Comparison of ENCODE assay signal across 32 cellular contexts in the genomic region with DNA sequence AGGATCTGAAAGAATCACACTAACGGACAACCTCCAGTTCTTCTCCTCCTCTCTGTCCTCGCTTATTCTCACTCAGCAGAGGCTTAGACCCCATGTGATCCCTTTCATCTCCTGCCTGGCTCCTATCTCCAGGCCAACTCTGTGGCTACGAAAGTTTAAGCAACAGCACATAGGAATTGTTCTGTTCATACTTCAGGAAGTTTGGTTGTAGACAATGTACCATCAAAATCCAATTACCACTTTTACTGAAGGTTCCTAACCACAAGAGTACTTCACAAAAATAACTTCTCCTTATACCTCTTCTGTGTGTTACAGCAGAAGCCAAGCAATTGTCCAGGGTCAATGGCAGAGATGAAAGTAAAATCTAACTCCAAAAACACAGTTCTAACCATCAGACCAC.
A peak's percentile ranks its signal among the peaks of the same experiment; 100 is the strongest.
DNase-seq lines count a peak whose midpoint lies in the region; ATAC-seq, FAIRE-seq and TF ChIP-seq lines count a peak whose summit lies in the region.
"Had no signal": no experiment of that assay in that cellular context is flagged by ENCODE, and none has a peak within 500 bp of the region (broad histone marks: within the 10 kb centered on the region; RNA-seq: fewer than 3 reads in every experiment).

No MANE protein-coding gene starts in this region.

- H3K36me3 ChIP-seq in BLaER1 treated with 17β-estradiol and CSF1 and Interleukin-3, amounts not matched to agents 10 nM and 100 nM = peaks cover 0 to 28% (median 0%) of the 10 kb centered on the region in 11 experiments; a peak in 6 of 22 replicates
- 0 out of 3 replicates have a peak, but pooled peaks cover 2% of the 10 kb centered on the region for H3K36me3 ChIP-seq in K562 (ENCODE audit: control insufficient read depth, insufficient read depth, low read length)
- H3K36me3 ChIP-seq: right lobe of liver, spleen had no signal

- intact Hi-C loops in K562 (cut with micrococcal nuclease) = loop anchor here (2.0 kb wide), 1 partner anchor 79 kb away; no protein-coding TSS in a partner anchor

- CTCF ChIA-PET in K562 (lab: Yijun Ruan, JAX; ENCODE audit: low intra/inter-chr PET ratio) = no interaction called here

- H3K27ac ChIP-seq in BLaER1 treated with 17β-estradiol and CSF1 and Interleukin-3, amounts not matched to agents 10 nM and 100 nM = no peak overlapping the region
- peak overlapping the region; percentile 62 for H3K27ac ChIP-seq in K562 (ENCODE audit: extremely low read depth, low read depth, low read length)
- H3K27ac ChIP-seq: body of pancreas, right lobe of liver, spleen, testis had no signal

- no peak overlapping the region for H3K9ac ChIP-seq in BLaER1 treated with 17β-estradiol and CSF1 and Interleukin-3, amounts not matched to agents 10 nM and 100 nM
- peak overlapping the region; percentile 45 to 46; a peak in 2 of 4 replicates for H3K9ac ChIP-seq in K562 (ENCODE audit: insufficient read depth in 1 of 2, low read depth in 2 of 2, low read length in 2 of 2)

- TF ChIP-seq EP300 in K562 (IDR thresholded peaks at IDR 0.05; ENCODE audit: low read length) = no peak

- BruUV-seq in K562 (replicated peaks; lab: Mats Ljungman, UMichigan) = no TSS peak

- H3K9me3 ChIP-seq in BLaER1 treated with 17β-estradiol and CSF1 and Interleukin-3, amounts not matched to agents 10 nM and 100 nM (replicated peaks in 1 of 11) = peaks cover 0 to 8% (median 0%) of the 10 kb centered on the region in 11 experiments; a peak in 2 of 22 replicates
- H3K9me3 ChIP-seq in K562 (replicated peaks; ENCODE audit: control insufficient read depth, insufficient read depth, low read depth, low read length) = no peaks in the 10 kb centered on the region
- H3K9me3 ChIP-seq: body of pancreas, right lobe of liver, spleen, testis had no signal

- peak overlapping the region in 6 of 11 experiments; percentile 1 to 40 (median 21); a peak in 8 of 22 replicates for H3K4me2 ChIP-seq in BLaER1 treated with 17β-estradiol and CSF1 and Interleukin-3, amounts not matched to agents 10 nM and 100 nM
- H3K4me2 ChIP-seq in K562 (ENCODE audit: insufficient read depth, low read length) = peak overlapping the region; percentile 57; the same call in 1 of the 2 replicates

- no peak for TF ChIP-seq RAD21 in K562 (CRISPR knock-in tag; conservative IDR thresholded peaks at IDR 0.05 in 1 of 2, IDR thresholded peaks at IDR 0.05 in 1 of 2)

- WGBS in K562 (ENCODE audit: insufficient coverage, low coverage, missing lambda C conversion rate) = 6% methylated on average over 3 of the region's 3 CpGs

- peaks cover 73% of the 10 kb centered on the region for H3K79me2 ChIP-seq in K562 (ENCODE audit: control insufficient read depth, insufficient read depth, low read length)

- peaks cover 7 to 16% (median 11%) of the 10 kb centered on the region in 10 experiments; a peak in 14 of 20 replicates for H3K4me1 ChIP-seq in BLaER1 treated with 17β-estradiol and CSF1 and Interleukin-3, amounts not matched to agents 10 nM and 100 nM
- peaks cover 19 to 52% of the 10 kb centered on the region in 2 experiments for H3K4me1 ChIP-seq in K562 (replicated peaks in 1 of 2; ENCODE audit: control insufficient read depth in 2 of 2, insufficient read depth in 2 of 2, low read length in 2 of 2)
- H3K4me1 ChIP-seq: body of pancreas had no signal

- no peak for FAIRE-seq in K562 (lab: Jason Lieb, UNC)
- no peak for FAIRE-seq in GM12892 (lab: Jason Lieb, UNC)
- FAIRE-seq: H1, islet of Langerhans, RCC 7860 had no signal

- peaks cover 0 to 92% (median 5%) of the 10 kb centered on the region in 11 experiments; a peak in 7 of 22 replicates for H4K20me1 ChIP-seq in BLaER1 treated with 17β-estradiol and CSF1 and Interleukin-3, amounts not matched to agents 10 nM and 100 nM
- H4K20me1 ChIP-seq in K562 (replicated peaks; ENCODE audit: control insufficient read depth, insufficient read depth, low read length) = no peaks in the 10 kb centered on the region; the same call in 1 of the 2 replicates

- no peaks in the 10 kb centered on the region for H3K9me1 ChIP-seq in K562 (ENCODE audit: control insufficient read depth, insufficient read depth, low read length)

- no peaks in the 10 kb centered on the region for H3K27me3 ChIP-seq in BLaER1 treated with 17β-estradiol and CSF1 and Interleukin-3, amounts not matched to agents 10 nM and 100 nM
- no peaks in the 10 kb centered on the region for H3K27me3 ChIP-seq in K562 (ENCODE audit: control insufficient read depth in 2 of 2, insufficient read depth in 2 of 2, low read length in 2 of 2)
- H3K27me3 ChIP-seq: body of pancreas, right lobe of liver, spleen, testis had no signal

- POLR2A ChIA-PET in K562 (lab: Yijun Ruan, JAX) = no interaction called here

- H2AFZ ChIP-seq in K562 (ENCODE audit: low read depth, low read length) = peak overlapping the region; percentile 61

- no peak overlapping the region for H3K4me3 ChIP-seq in BLaER1 treated with 17β-estradiol and CSF1 and Interleukin-3, amounts not matched to agents 10 nM and 100 nM
- H3K4me3 ChIP-seq in K562 = no peak overlapping the region
- H3K4me3 ChIP-seq: body of pancreas, right lobe of liver, spleen, testis had no signal

- peak; percentile 52 for ATAC-seq in K562
- ATAC-seq in HG03520 (IDR thresholded peaks at IDR 0.05; ENCODE audit: unreplicated experiment) = no peak
- ATAC-seq: body of pancreas; left lobe of liver; right lobe of liver; stimulated activated naive CD8-positive, alpha-beta T cell treated with anti-CD3 and anti-CD28 coated beads, Interleukin-15, Interleukin-2, amounts not matched to agents 100 U/mL and 50 U/mL, for 24 hours had no signal

- DNase-seq in AML-193 (lab: John Stamatoyannopoulos, UW) (peak; percentile 17 to 32), NOMO-1 treated with dmso at 0.1 percent for 144 hours (lab: John Stamatoyannopoulos, UW; ENCODE audit: unreplicated experiment) (peak; percentile 67), K562 (ENCODE audit: extremely low read depth in 1 of 4, low spot score in 3 of 4) (peak in 2 of 4 experiments; percentile 55 to 71), LoVo (ENCODE audit: low spot score) (no peak), GM12892 (ENCODE audit: insufficient read length) (no peak)
- no peak for DNase-seq in activated CD8-positive, alpha-beta memory T cell treated with anti-CD3 and anti-CD28 coated beads, Interleukin-2, amount 50 U/mL, for 4 hours
- DNase-seq: activated B cell treated with CpG ODN at 0.5 μM for 24 hours; activated CD4-positive, alpha-beta T cell treated with anti-CD3 and anti-CD28 coated beads, Interleukin-2, amount 10 ng/mL, durations not matched to agents 7 days and 5 days; activated gamma-delta T cell; activated T-cell treated with anti-CD3 and anti-CD28 coated beads, Interleukin-2, amount 50 U/mL, for 1 hour; body of pancreas; dermis blood vessel endothelial cell; endodermal cell; Karpas-422; NCI-H1105 treated with DMSO at 0.1 percent for 48 hours; NCI-H1930; NCI-H226; NCI-H526 treated with DMSO at 0.1 percent for 48 hours; NK-92 treated with Interleukin-12 subunit alpha and Interleukin-12 subunit beta, amount 100 ng/mL, for 24 hours; right lobe of liver; SHP77 treated with DMSO at 0.1 percent for 48 hours; spleen; stimulated activated CD4-positive, alpha-beta T cell treated with anti-CD3 and anti-CD28 coated beads, Interleukin-2, amount 100 ng/mL, for 24 hours; stimulated activated naive CD8-positive, alpha-beta T cell treated with anti-CD3 and anti-CD28 coated beads, Interleukin-15, Interleukin-2, amounts not matched to agents 100 U/mL and 50 U/mL, for 24 hours; T1000; testis had no signal

- no peak for TF ChIP-seq CTCF in K562 (IDR thresholded peaks at IDR 0.05 in 2 of 3, conservative IDR thresholded peaks at IDR 0.05 in 1 of 3; ENCODE audit: insufficient read depth in 2 of 3, low read depth in 1 of 3, low read length in 3 of 3)

- TF ChIP-seq POLR2A in K562 (conservative IDR thresholded peaks at IDR 0.05) (no peak), GM12892 (IDR thresholded peaks at IDR 0.05; ENCODE audit: low read depth, low read length) (no peak)

- in situ Hi-C loops in K562 (cut with MboI) = no loop called here

TF ChIP-seq in K562, 482 proteins besides CTCF, POLR2A, EP300 and RAD21 (continues in another document):
- TF ChIP-seq MEIS2 (IDR thresholded peaks at IDR 0.05; ENCODE audit: partially characterized antibody) = peak; percentile 6
- TF ChIP-seq, protein P1, sequence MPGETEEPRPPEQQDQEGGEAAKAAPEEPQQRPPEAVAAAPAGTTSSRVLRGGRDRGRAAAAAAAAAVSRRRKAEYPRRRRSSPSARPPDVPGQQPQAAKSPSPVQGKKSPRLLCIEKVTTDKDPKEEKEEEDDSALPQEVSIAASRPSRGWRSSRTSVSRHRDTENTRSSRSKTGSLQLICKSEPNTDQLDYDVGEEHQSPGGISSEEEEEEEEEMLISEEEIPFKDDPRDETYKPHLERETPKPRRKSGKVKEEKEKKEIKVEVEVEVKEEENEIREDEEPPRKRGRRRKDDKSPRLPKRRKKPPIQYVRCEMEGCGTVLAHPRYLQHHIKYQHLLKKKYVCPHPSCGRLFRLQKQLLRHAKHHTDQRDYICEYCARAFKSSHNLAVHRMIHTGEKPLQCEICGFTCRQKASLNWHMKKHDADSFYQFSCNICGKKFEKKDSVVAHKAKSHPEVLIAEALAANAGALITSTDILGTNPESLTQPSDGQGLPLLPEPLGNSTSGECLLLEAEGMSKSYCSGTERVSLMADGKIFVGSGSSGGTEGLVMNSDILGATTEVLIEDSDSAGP (CRISPR knock-in tag; IDR thresholded peaks at IDR 0.05) = no peak

Comparison
In these comparisons a context has a peak if more than half of its experiments do, and no peak if none do; other contexts are left out.
1. DNase-seq: peak in AML-193 (2 of 2) and NOMO-1 treated with dmso at 0.1 percent for 144 hours (single experiment); none in LoVo (single experiment), GM12892 (single experiment) and activated CD8-positive, alpha-beta memory T cell treated with anti-CD3 and anti-CD28 coated beads, Interleukin-2, amount 50 U/mL, for 4 hours (single experiment).
2. H3K9ac ChIP-seq: peak in K562 (2 of 2); none in BLaER1 treated with 17β-estradiol and CSF1 and Interleukin-3, amounts not matched to agents 10 nM and 100 nM (0 of 11).